Comparison of ENCODE assay signal across 25 cellular contexts in genomic region chr17:80353718-80354275, GRCh38.
"Had no signal": no experiment of that assay in that cellular context is flagged by ENCODE, and none has a peak within 500 bp of the region (broad histone marks: within the 10 kb centered on the region; RNA-seq: fewer than 3 reads in every experiment).

No MANE protein-coding gene starts in this region.

- H3K27me3 Mint-ChIP-seq: activated CD4-positive, alpha-beta T cell treated with anti-CD3 and anti-CD28 coated beads for 36 hours; stimulated activated memory B cell treated with anti-CD40 and anti-IgM and Interleukin-4, amounts not matched to agents 10 μg/mL and 1 μg/mL and 100 μg/mL, for 72 hours; T-cell had no signal

- H3K4me2 ChIP-seq: hepatocyte had no signal

- ATAC-seq: activated CD4-positive, alpha-beta T cell treated with anti-CD3 and anti-CD28 coated beads for 36 hours; left lung; natural killer cell; right cardiac atrium; stimulated activated memory B cell treated with anti-CD40 and anti-IgM and Interleukin-4, amounts not matched to agents 10 μg/mL and 1 μg/mL and 100 μg/mL, for 72 hours; T-cell; WTC11 had no signal

- H3K27ac Mint-ChIP-seq: activated CD4-positive, alpha-beta T cell treated with anti-CD3 and anti-CD28 coated beads for 36 hours; activated T-helper 1 cell treated with anti-CD3 and anti-CD28 coated beads, Interleukin-12 subunit alpha, Interleukin-12 subunit beta, Interleukin-2, Interleukin-4 antibody, amounts not matched to agents 30 ng/mL and 10 ng/mL and 1 ng/mL, durations not matched to agents 14 hours and 24 hours and 36 hours; mesothelial cell of epicardium; stimulated activated memory B cell treated with anti-CD40 and anti-IgM and Interleukin-4, amounts not matched to agents 10 μg/mL and 1 μg/mL and 100 μg/mL, for 72 hours; WTC11 had no signal

- H3K36me3 ChIP-seq: ovary had no signal

- H3K9me3 ChIP-seq: ascending aorta, esophagus muscularis mucosa, left lung, ovary, stomach, suprapubic skin, transverse colon had no signal

- DNase-seq: activated CD4-positive, alpha-beta T cell treated with anti-CD3 and anti-CD28 coated beads for 36 hours; activated CD4-positive, alpha-beta T cell treated with anti-CD3 and anti-CD28 coated beads, Interleukin-2, amount 50 U/mL, for 48 hours; activated CD8-positive, alpha-beta memory T cell treated with anti-CD3 and anti-CD28 coated beads, Interleukin-2, amount 50 U/mL, for 48 hours; activated naive CD4-positive, alpha-beta T cell; brain microvascular endothelial cell; glutamatergic neuron; kidney glomerular epithelial cell; left lung; natural killer cell; right cardiac atrium; stimulated activated CD4-positive, alpha-beta T cell treated with anti-CD3 and anti-CD28 coated beads, Interleukin-2, amount 100 ng/mL, for 24 hours; stomach; T-cell; T1000; transverse colon had no signal

- H3K4me1 Mint-ChIP-seq: mesothelial cell of epicardium, WTC11 had no signal

- H3K79me2 ChIP-seq: hepatocyte had no signal

- H3K27me3 ChIP-seq: ascending aorta, brain microvascular endothelial cell, esophagus muscularis mucosa, hepatocyte, left lung, ovary, stomach, suprapubic skin, transverse colon had no signal

- H3K27ac ChIP-seq: ascending aorta, brain microvascular endothelial cell, coronary artery, esophagus muscularis mucosa, hepatocyte, left lung, ovary, stomach, suprapubic skin, transverse colon had no signal

- H3K4me1 ChIP-seq: ascending aorta, esophagus muscularis mucosa, left lung, stomach, suprapubic skin, transverse colon had no signal

- H3K4me3 Mint-ChIP-seq: activated CD4-positive, alpha-beta T cell treated with anti-CD3 and anti-CD28 coated beads for 36 hours; activated T-helper 1 cell treated with anti-CD3 and anti-CD28 coated beads, Interleukin-12 subunit alpha, Interleukin-12 subunit beta, Interleukin-2, Interleukin-4 antibody, amounts not matched to agents 30 ng/mL and 10 ng/mL and 1 ng/mL, durations not matched to agents 14 hours and 24 hours and 36 hours; mesothelial cell of epicardium; natural killer cell; stimulated activated memory B cell treated with anti-CD40 and anti-IgM and Interleukin-4, amounts not matched to agents 10 μg/mL and 1 μg/mL and 100 μg/mL, for 72 hours; T-cell; WTC11 had no signal

- H3K9me3 Mint-ChIP-seq: activated T-helper 1 cell treated with anti-CD3 and anti-CD28 coated beads, Interleukin-12 subunit alpha, Interleukin-12 subunit beta, Interleukin-2, Interleukin-4 antibody, amounts not matched to agents 30 ng/mL and 10 ng/mL and 1 ng/mL, durations not matched to agents 14 hours and 24 hours and 36 hours; mesothelial cell of epicardium; natural killer cell; stimulated activated memory B cell treated with anti-CD40 and anti-IgM and Interleukin-4, amounts not matched to agents 10 μg/mL and 1 μg/mL and 100 μg/mL, for 72 hours; T-cell; WTC11 had no signal

- H3K4me3 ChIP-seq: ascending aorta, coronary artery, esophagus muscularis mucosa, hepatocyte, left lung, ovary, stomach, suprapubic skin, transverse colon had no signal

- H2AFZ ChIP-seq: hepatocyte had no signal
